Comparison of ENCODE assay signal across 19 cellular contexts in genomic region chr7:87427289-87427688, GRCh38. TPM values are rescaled to one million over a fixed set of nuclear protein-coding genes. Genes with fewer than 3 reads are reported as not detected.
DNase-seq lines count a peak whose midpoint lies in the region; ATAC-seq and TF ChIP-seq lines count a peak whose summit lies in the region.
"Had no signal": no experiment of that assay in that cellular context is flagged by ENCODE, and none has a peak within 500 bp of the region (broad histone marks: within the 10 kb centered on the region; RNA-seq: fewer than 3 reads in every experiment).

No MANE protein-coding gene starts in this region.

- peaks cover 24% of the 10 kb centered on the region for H3K4me1 Mint-ChIP-seq in dendritic cell treated with granulocyte-macrophage colony-stimulating factor and Interleukin-4, amounts not matched to agents 40 ng/mL and 50 ng/mL, for 4 days (ENCODE audit: low read depth)
- H3K4me1 Mint-ChIP-seq: CD14-positive monocyte had no signal

- ATAC-seq in heart left ventricle, result peak in 3 of 4 donors; percentile 41 to 72 (median 59)
- ATAC-seq in HG03196 (IDR thresholded peaks at IDR 0.05; ENCODE audit: unreplicated experiment), result no peak
- ATAC-seq in GM19324 (IDR thresholded peaks at IDR 0.05; ENCODE audit: low FRiP score, unreplicated experiment), result no peak

- 67 to 83% (median 73%) methylated on average over 3 of the region's 3 CpGs for WGBS in heart left ventricle, 4 donors

- H3K9me3 ChIP-seq in heart left ventricle, result no peaks in the 10 kb centered on the region
- no peaks in the 10 kb centered on the region for H3K9me3 ChIP-seq in Peyer's patch

- H3K36me3 ChIP-seq in heart left ventricle (peaks cover 0 to 40% (median 5%) of the 10 kb centered on the region in 9 donors), Peyer's patch (no peaks in the 10 kb centered on the region)

- H3K27ac Mint-ChIP-seq in dendritic cell treated with granulocyte-macrophage colony-stimulating factor and Interleukin-4, amounts not matched to agents 40 ng/mL and 50 ng/mL, for 4 days, result peak overlapping the region; percentile 43
- H3K27ac Mint-ChIP-seq: B cell, CD14-positive monocyte had no signal

- H3K4me1 ChIP-seq in heart left ventricle, result no peaks in the 10 kb centered on the region
- H3K4me1 ChIP-seq in Peyer's patch, result no peaks in the 10 kb centered on the region

- peaks cover 6% of the 10 kb centered on the region for H3K36me3 Mint-ChIP-seq in dendritic cell treated with granulocyte-macrophage colony-stimulating factor and Interleukin-4, amounts not matched to agents 40 ng/mL and 50 ng/mL, for 4 days (ENCODE audit: low read depth)
- H3K36me3 Mint-ChIP-seq: CD14-positive monocyte had no signal

- intact Hi-C loops in heart left ventricle (cut with DNase I), result no loop called here
- intact Hi-C loops in cardiac septum (cut with DNase I), result no loop called here
- intact Hi-C loops in dendritic cell treated with granulocyte-macrophage colony-stimulating factor and Interleukin-4, amounts not matched to agents 40 ng/mL and 50 ng/mL, for 4 days (cut with micrococcal nuclease), result loop anchor here (5.0 kb wide), 1 partner anchor 50 kb away; the partner anchor contains the start of gene ABCB4

- TF ChIP-seq CTCF in heart left ventricle (IDR thresholded peaks at IDR 0.05) (no peak), Peyer's patch (IDR thresholded peaks at IDR 0.05) (no peak)

- H3K27ac ChIP-seq in heart left ventricle (no peak overlapping the region), Peyer's patch (no peak overlapping the region)
- H3K27ac ChIP-seq: KMS-11 had no signal

- H3K4me3 ChIP-seq in heart left ventricle, result no peak overlapping the region
- H3K4me3 ChIP-seq in Peyer's patch, result no peak overlapping the region

- TF ChIP-seq POLR2A in heart left ventricle (IDR thresholded peaks at IDR 0.05) (no peak), Peyer's patch (IDR thresholded peaks at IDR 0.05) (no peak)

- no peak overlapping the region for H3K4me3 Mint-ChIP-seq in dendritic cell treated with granulocyte-macrophage colony-stimulating factor and Interleukin-4, amounts not matched to agents 40 ng/mL and 50 ng/mL, for 4 days
- H3K4me3 Mint-ChIP-seq: B cell, CD14-positive monocyte had no signal

- H3K27me3 ChIP-seq in heart left ventricle, result no peaks in the 10 kb centered on the region
- no peaks in the 10 kb centered on the region for H3K27me3 ChIP-seq in Peyer's patch

- no peaks in the 10 kb centered on the region for H3K9me3 Mint-ChIP-seq in dendritic cell treated with granulocyte-macrophage colony-stimulating factor and Interleukin-4, amounts not matched to agents 40 ng/mL and 50 ng/mL, for 4 days
- H3K9me3 Mint-ChIP-seq: CD14-positive monocyte had no signal

- H3K27me3 Mint-ChIP-seq in dendritic cell treated with granulocyte-macrophage colony-stimulating factor and Interleukin-4, amounts not matched to agents 40 ng/mL and 50 ng/mL, for 4 days, result no peaks in the 10 kb centered on the region
- H3K27me3 Mint-ChIP-seq: B cell had no signal

- DNase-seq in heart left ventricle (peak in 2 of 5 donors; percentile 11 to 33), cardiac septum (ENCODE audit: low spot score) (no peak), medulla oblongata (ENCODE audit: extremely low spot score) (peak; percentile 24), Peyer's patch (no peak)
- DNase-seq: EL, H7, IMR-90, MV-4-11, NCI-H1105 treated with DMSO at 0.1 percent for 48 hours, NCI-H1694, NCI-H2081, NCI-H2171, NCI-H526 had no signal

RNA-seq across cellular contexts. Expression of gene ABCB4, which starts 48.2 kb away (rescaled TPM):
- total RNA-seq in heart left ventricle, result 1 to 10 TPM; 4.1 to 9.6 (median 6.8) TPM
- polyA plus RNA-seq in heart left ventricle, result 1 to 10 TPM in 1 of 2 donors, under 1 TPM in 1; 0.87 to 9.4 TPM
- total RNA-seq in cardiac septum, result 9.8 TPM
- 10 to 100 TPM in 1 of 4 donors, 1 to 10 TPM in 1, under 1 TPM in 2; 0.70 to 16.5 (median 1.1) TPM for total RNA-seq in Peyer's patch
- total RNA-seq: IMR-90 had no signal
- polyA plus RNA-seq: CD14-positive monocyte, IMR-90 had no signal

Comparison
In these comparisons a context has a peak if more than half of its experiments do, and no peak if none do; other contexts are left out.
1. ATAC-seq: peak in heart left ventricle (3 of 4); none in HG03196 (single experiment) and GM19324 (single experiment).